ENCODE assay signal across 8 cellular contexts in genomic region chr20:31661625-31662371, GRCh38. TPM values are rescaled to one million over a fixed set of nuclear protein-coding genes. Genes with fewer than 3 reads are reported as not detected.
DNase-seq lines count a peak whose midpoint lies in the region; ATAC-seq and FAIRE-seq lines count a peak whose summit lies in the region.

No MANE protein-coding gene starts in this region.

- no peaks in the 10 kb centered on the region for H3K9me3 ChIP-seq in neuronal stem cell (replicated peaks in 1 of 2; ENCODE audit: control insufficient read depth in 2 of 2, insufficient read depth in 1 of 2, low read depth in 1 of 2, low read length in 2 of 2)
- no peaks in the 10 kb centered on the region for H3K9me3 ChIP-seq in subcutaneous abdominal adipose tissue (ENCODE audit: control insufficient read depth in 5 of 5, low read length in 5 of 5)

- no peaks in the 10 kb centered on the region for H3K79me1 ChIP-seq in neuronal stem cell (ENCODE audit: low read depth, low read length)

- FAIRE-seq in frontal cortex (lab: Jason Lieb, UNC), result no peak

- H2AK5ac ChIP-seq in neuronal stem cell (ENCODE audit: low read depth, low read length), result no peak overlapping the region

- H3K4ac ChIP-seq in neuronal stem cell (ENCODE audit: low read length), result no peak overlapping the region

- in situ Hi-C loops in KBM-7 (cut with MboI; ENCODE audit: low pct_unique_long_range_greater_than_20kb, low sequenced_read_pairs), result loop anchor here (10.0 kb wide), 1 partner anchor 63 kb away; the partner anchor contains the start of gene BCL2L1

- H3K18ac ChIP-seq in neuronal stem cell (ENCODE audit: low read length), result no peak overlapping the region

- H3K14ac ChIP-seq in neuronal stem cell (ENCODE audit: low read length), result no peak overlapping the region

- H3K9ac ChIP-seq in neuronal stem cell (ENCODE audit: low read depth, low read length, poor library complexity) (peak overlapping the region; percentile 32), subcutaneous abdominal adipose tissue (ENCODE audit: low read length in 5 of 5) (peak overlapping the region in 3 of 5 donors; percentile 1 to 60 (median 45))

- H3K23ac ChIP-seq in neuronal stem cell (ENCODE audit: low read depth, low read length, poor library complexity), result no peak overlapping the region

- H2AFZ ChIP-seq in neuronal stem cell (ENCODE audit: low read length), result peak overlapping the region; percentile 78

- H4K8ac ChIP-seq in neuronal stem cell (ENCODE audit: low read depth, low read length), result no peak overlapping the region

- H3K4me2 ChIP-seq in neuronal stem cell (ENCODE audit: insufficient read depth, low read length, poor library complexity, severe bottlenecking), result peak overlapping the region; percentile 72

- no CpG with 5 or more reads among the region's 31 CpGs for WGBS in neuronal stem cell (ENCODE audit: extremely low coverage in 2 of 2, insufficient read length in 2 of 2, insufficient replicate concordance in 1 of 2), 2 donors

- H2BK12ac ChIP-seq in neuronal stem cell (ENCODE audit: low read length), result no peak overlapping the region

- H3K27ac ChIP-seq in neuronal stem cell (replicated peaks; ENCODE audit: low read length) (no peak overlapping the region), subcutaneous abdominal adipose tissue (ENCODE audit: low read depth, low read length) (peak overlapping the region; percentile 72)

- H3K36me3 ChIP-seq in neuronal stem cell (replicated peaks in 1 of 2; ENCODE audit: control insufficient read depth in 2 of 2, insufficient read depth in 2 of 2, low read length in 2 of 2), result peaks cover 6 to 33% of the 10 kb centered on the region in 2 donors
- peaks cover 0 to 23% (median 19%) of the 10 kb centered on the region in 5 donors for H3K36me3 ChIP-seq in subcutaneous abdominal adipose tissue (ENCODE audit: control insufficient read depth in 5 of 5, insufficient read depth in 5 of 5, low read length in 5 of 5)

- no peak overlapping the region for H2BK5ac ChIP-seq in neuronal stem cell (ENCODE audit: low read length)

- no peak overlapping the region for H4K91ac ChIP-seq in neuronal stem cell (ENCODE audit: low read depth, low read length, poor library complexity)

- peaks cover 7 to 8% of the 10 kb centered on the region in 2 donors for H3K4me1 ChIP-seq in neuronal stem cell (ENCODE audit: control insufficient read depth in 2 of 2, insufficient read depth in 1 of 2, low read depth in 1 of 2, low read length in 2 of 2)
- peaks cover 24 to 48% (median 47%) of the 10 kb centered on the region in 5 donors for H3K4me1 ChIP-seq in subcutaneous abdominal adipose tissue (ENCODE audit: control insufficient read depth in 5 of 5, insufficient read depth in 5 of 5, low read length in 5 of 5)

- peak; percentile 56 for ATAC-seq in GM21447 (IDR thresholded peaks at IDR 0.05; ENCODE audit: unreplicated experiment)

- H2BK120ac ChIP-seq in neuronal stem cell (ENCODE audit: low read depth, low read length), result no peak overlapping the region

- peak; percentile 85 for DNase-seq in COLO668 (lab: John Stamatoyannopoulos, UW; ENCODE audit: unreplicated experiment)
- peak; percentile 70 for DNase-seq in KBM-7
- peak; percentile 32 for DNase-seq in SHP77 treated with DMSO at 0.1 percent for 48 hours (lab: John Stamatoyannopoulos, UW)
- DNase-seq in activated gamma-delta T cell treated with Interleukin-2 at 50 U/mL for 16 hours, result peak; percentile 81
- peak; percentile 73 to 87 for DNase-seq in frontal cortex (ENCODE audit: low spot score in 2 of 2)
- peak; percentile 63 for DNase-seq in neuronal stem cell (ENCODE audit: low spot score)

- H3K4me3 ChIP-seq in neuronal stem cell (ENCODE audit: low read length in 2 of 2), result peak overlapping the region; percentile 23 to 47
- H3K4me3 ChIP-seq in subcutaneous abdominal adipose tissue (ENCODE audit: low read depth in 1 of 5, low read length in 5 of 5), result peak overlapping the region; percentile 54 to 67 (median 66)

- no peaks in the 10 kb centered on the region for H3K27me3 ChIP-seq in neuronal stem cell (ENCODE audit: control insufficient read depth in 3 of 3, insufficient read depth in 3 of 3, low read depth in 1 of 3, low read length in 3 of 3)
- H3K27me3 ChIP-seq in subcutaneous abdominal adipose tissue (ENCODE audit: control insufficient read depth in 5 of 5, insufficient read depth in 4 of 5, low read length in 5 of 5), result no peaks in the 10 kb centered on the region

- H2BK15ac ChIP-seq in neuronal stem cell (ENCODE audit: low read length), result no peak overlapping the region

RNA-seq across cellular contexts. Expression of gene COX4I2, which starts 24.1 kb away (rescaled TPM):
- total RNA-seq in frontal cortex, result 1.2 TPM
- polyA plus RNA-seq in neuronal stem cell (2013, experiment 1 of 2), result 0.10 TPM
- not detected for polyA plus RNA-seq in neuronal stem cell (2013, experiment 2 of 2)

RNA-seq across cellular contexts. Expression of gene ID1, which starts 56.7 kb away (rescaled TPM):
- 46.1 TPM for total RNA-seq in frontal cortex
- 60.4 TPM for polyA plus RNA-seq in neuronal stem cell (2013, experiment 1 of 2)
- 58.3 TPM for polyA plus RNA-seq in neuronal stem cell (2013, experiment 2 of 2)

Comparison
In these comparisons a context has a peak if more than half of its experiments do, and no peak if none do; other contexts are left out.
1. DNase-seq: peak in every context shown above with its lines; median percentile 85 in COLO668; 81 in activated gamma-delta T cell treated with Interleukin-2 at 50 U/mL for 16 hours; 80 in frontal cortex; 70 in KBM-7; 63 in neuronal stem cell; 32 in SHP77 treated with DMSO at 0.1 percent for 48 hours.